Comparison of ENCODE assay signal across 8 cellular contexts in the genomic region with DNA sequence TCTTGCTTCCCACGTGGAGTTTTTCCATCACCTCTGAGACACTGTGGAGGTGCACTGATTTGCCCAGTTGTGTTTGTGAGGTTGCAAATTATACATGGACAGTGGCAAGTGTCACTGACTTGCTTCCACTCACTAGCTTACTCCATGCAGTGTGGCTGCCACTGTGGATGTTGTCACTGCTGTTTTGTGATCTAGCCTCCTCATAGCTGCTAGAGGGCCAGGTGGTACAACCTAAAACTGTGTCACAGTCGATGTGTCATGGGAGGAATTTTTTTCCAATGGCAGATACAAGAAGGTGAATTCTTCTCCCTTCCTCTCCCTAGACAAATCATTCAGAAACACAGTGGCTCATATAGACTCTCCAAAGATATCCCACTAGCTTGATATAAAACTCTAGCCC. TPM values are rescaled to one million over a fixed set of nuclear protein-coding genes. Genes with fewer than 3 reads are reported as not detected.
"Had no signal": no experiment of that assay in that cellular context is flagged by ENCODE, and none has a peak within 500 bp of the region (broad histone marks: within the 10 kb centered on the region; RNA-seq: fewer than 3 reads in every experiment).

No MANE protein-coding gene starts in this region.

- ATAC-seq: K562 had no signal

- H3K27ac ChIP-seq: GM23248 had no signal

- H3K4me3 Mint-ChIP-seq: H9 had no signal

- H3K27ac Mint-ChIP-seq: H9 had no signal

- DNase-seq: GM23248, GOT3, H9, HCEC 1CT, IMR-90, KG1 had no signal

- H3K4me1 Mint-ChIP-seq: H9 had no signal

RNA-seq across cellular contexts. Expression of gene TMPRSS11F, which starts 37.5 kb away (rescaled TPM):
- total RNA-seq: GM23248, H9, HT-29, IMR-90 had no signal
- polyA plus RNA-seq: GM23248, IMR-90 had no signal
